In the genomic region with DNA sequence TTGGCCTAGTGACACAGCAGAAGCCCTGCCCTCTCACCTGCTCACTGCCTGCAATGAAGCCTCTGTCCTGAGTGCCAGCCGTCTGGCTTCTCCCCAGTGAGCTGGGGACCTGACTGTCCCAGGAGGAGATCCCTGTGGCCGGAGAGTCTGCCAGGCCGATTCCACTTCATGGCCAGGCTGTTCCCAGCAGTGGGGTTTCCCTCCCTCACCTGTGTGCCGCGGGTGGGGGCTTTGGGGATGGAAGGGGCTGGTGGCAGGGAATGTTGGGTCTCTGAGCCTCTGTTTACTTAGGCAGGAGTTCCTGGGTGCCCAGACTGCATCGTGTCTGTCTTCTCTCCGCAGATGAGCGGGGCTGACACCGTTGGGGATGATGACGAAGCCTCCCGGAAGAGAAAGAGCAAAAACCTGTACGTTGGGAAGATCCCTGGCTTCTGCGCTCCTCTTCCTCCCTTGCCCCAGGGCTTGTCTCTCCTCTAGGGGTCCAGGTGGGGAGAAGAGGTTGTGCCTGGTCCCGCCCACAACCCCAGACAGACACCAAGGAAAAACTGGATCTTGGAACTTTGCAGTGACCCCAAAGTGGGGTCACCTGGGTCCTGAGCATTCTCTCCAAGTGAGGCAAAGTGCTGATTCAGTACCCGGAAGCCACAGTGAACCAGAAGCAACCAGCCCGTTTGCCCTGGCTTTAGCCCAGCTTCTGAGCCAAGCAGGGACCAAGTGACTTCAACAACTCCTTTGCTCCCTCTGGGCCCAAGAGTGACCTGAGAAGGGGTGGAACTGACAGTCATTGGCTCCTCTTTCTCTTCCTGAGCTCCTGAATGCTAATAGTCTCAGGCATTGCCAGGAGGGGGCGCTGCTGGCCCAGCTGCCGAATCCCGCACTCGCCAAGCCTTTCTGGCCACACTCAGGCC, we compare ENCODE assay signal across 1 cellular context.
TF ChIP-seq lines count a peak whose summit lies in the region.

No MANE protein-coding gene starts in this region.

TF ChIP-seq in GM23338, 12 proteins besides CTCF, POLR2A, EP300 and RAD21 (continued from another document):
- TF ChIP-seq, protein P1, sequence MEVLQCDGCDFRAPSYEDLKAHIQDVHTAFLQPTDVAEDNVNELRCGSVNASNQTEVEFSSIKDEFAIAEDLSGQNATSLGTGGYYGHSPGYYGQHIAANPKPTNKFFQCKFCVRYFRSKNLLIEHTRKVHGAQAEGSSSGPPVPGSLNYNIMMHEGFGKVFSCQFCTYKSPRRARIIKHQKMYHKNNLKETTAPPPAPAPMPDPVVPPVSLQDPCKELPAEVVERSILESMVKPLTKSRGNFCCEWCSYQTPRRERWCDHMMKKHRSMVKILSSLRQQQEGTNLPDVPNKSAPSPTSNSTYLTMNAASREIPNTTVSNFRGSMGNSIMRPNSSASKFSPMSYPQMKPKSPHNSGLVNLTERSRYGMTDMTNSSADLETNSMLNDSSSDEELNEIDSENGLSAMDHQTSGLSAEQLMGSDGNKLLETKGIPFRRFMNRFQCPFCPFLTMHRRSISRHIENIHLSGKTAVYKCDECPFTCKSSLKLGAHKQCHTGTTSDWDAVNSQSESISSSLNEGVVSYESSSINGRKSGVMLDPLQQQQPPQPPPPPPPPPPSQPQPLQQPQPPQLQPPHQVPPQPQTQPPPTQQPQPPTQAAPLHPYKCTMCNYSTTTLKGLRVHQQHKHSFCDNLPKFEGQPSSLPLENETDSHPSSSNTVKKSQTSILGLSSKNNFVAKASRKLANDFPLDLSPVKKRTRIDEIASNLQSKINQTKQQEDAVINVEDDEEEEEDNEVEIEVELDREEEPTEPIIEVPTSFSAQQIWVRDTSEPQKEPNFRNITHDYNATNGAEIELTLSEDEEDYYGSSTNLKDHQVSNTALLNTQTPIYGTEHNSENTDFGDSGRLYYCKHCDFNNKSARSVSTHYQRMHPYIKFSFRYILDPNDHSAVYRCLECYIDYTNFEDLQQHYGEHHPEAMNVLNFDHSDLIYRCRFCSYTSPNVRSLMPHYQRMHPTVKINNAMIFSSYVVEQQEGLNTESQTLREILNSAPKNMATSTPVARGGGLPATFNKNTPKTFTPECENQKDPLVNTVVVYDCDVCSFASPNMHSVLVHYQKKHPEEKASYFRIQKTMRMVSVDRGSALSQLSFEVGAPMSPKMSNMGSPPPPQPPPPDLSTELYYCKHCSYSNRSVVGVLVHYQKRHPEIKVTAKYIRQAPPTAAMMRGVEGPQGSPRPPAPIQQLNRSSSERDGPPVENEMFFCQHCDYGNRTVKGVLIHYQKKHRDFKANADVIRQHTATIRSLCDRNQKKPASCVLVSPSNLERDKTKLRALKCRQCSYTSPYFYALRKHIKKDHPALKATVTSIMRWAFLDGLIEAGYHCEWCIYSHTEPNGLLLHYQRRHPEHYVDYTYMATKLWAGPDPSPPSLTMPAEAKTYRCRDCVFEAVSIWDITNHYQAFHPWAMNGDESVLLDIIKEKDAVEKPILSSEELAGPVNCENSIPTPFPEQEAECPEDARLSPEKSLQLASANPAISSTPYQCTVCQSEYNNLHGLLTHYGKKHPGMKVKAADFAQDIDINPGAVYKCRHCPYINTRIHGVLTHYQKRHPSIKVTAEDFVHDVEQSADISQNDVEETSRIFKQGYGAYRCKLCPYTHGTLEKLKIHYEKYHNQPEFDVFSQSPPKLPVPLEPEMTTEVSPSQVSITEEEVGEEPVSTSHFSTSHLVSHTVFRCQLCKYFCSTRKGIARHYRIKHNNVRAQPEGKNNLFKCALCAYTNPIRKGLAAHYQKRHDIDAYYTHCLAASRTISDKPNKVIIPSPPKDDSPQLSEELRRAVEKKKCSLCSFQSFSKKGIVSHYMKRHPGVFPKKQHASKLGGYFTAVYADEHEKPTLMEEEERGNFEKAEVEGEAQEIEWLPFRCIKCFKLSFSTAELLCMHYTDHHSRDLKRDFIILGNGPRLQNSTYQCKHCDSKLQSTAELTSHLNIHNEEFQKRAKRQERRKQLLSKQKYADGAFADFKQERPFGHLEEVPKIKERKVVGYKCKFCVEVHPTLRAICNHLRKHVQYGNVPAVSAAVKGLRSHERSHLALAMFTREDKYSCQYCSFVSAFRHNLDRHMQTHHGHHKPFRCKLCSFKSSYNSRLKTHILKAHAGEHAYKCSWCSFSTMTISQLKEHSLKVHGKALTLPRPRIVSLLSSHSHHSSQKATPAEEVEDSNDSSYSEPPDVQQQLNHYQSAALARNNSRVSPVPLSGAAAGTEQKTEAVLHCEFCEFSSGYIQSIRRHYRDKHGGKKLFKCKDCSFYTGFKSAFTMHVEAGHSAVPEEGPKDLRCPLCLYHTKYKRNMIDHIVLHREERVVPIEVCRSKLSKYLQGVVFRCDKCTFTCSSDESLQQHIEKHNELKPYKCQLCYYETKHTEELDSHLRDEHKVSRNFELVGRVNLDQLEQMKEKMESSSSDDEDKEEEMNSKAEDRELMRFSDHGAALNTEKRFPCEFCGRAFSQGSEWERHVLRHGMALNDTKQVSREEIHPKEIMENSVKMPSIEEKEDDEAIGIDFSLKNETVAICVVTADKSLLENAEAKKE (CRISPR knock-in tag; IDR thresholded peaks at IDR 0.05): no peak
